Comparison of ENCODE assay signal across 8 cellular contexts in genomic region chr22:24424001-24424900, GRCh38. TPM values are rescaled to one million over a fixed set of nuclear protein-coding genes. Genes with fewer than 3 reads are reported as not detected.
A peak's percentile ranks its signal among the peaks of the same experiment; 100 is the strongest.
DNase-seq lines count a peak whose midpoint lies in the region; ATAC-seq, FAIRE-seq and TF ChIP-seq lines count a peak whose summit lies in the region.

No MANE protein-coding gene starts in this region.

- TF ChIP-seq CTCF in WI38 (IDR thresholded peaks at IDR 0.05; ENCODE audit: low read depth, low read length) (no peak), type B pancreatic cell (conservative IDR thresholded peaks at IDR 0.05) (no peak)

- no peak for ATAC-seq in HG03097 (IDR thresholded peaks at IDR 0.05; ENCODE audit: low FRiP score, unreplicated experiment)

- FAIRE-seq in GM12892 (lab: Jason Lieb, UNC): peak; percentile 77

- no peaks in the 10 kb centered on the region for H3K9me3 Mint-ChIP-seq in type B pancreatic cell

- DNase-seq in GM12892 (ENCODE audit: insufficient read length) (peak; percentile 54), dermis blood vessel endothelial cell (peak; percentile 34), type B pancreatic cell (ENCODE audit: extremely low spot score, unreplicated experiment) (no peak), posterior cingulate gyrus (no peak), NCI-H2171 (lab: John Stamatoyannopoulos, UW) (no peak)

- peaks cover 32% of the 10 kb centered on the region for H3K27me3 Mint-ChIP-seq in type B pancreatic cell

- peak overlapping the region; percentile 80 for H3K4me3 Mint-ChIP-seq in type B pancreatic cell

- H3K27ac Mint-ChIP-seq in type B pancreatic cell: no peak overlapping the region

- peaks cover 53% of the 10 kb centered on the region for H3K27me3 ChIP-seq in mucosa of stomach (ENCODE audit: control insufficient read depth, insufficient read depth, low read length)

- TF ChIP-seq POLR2A in GM12892 (IDR thresholded peaks at IDR 0.05; ENCODE audit: low read depth, low read length): no peak

- no peaks in the 10 kb centered on the region for H3K36me3 ChIP-seq in mucosa of stomach (ENCODE audit: control insufficient read depth, insufficient read depth, low read length)

- no peaks in the 10 kb centered on the region for H3K4me1 ChIP-seq in mucosa of stomach (ENCODE audit: control insufficient read depth, insufficient read depth, low read length)

- H3K4me3 ChIP-seq in WI38 (ENCODE audit: low read depth, low read length) (peak overlapping the region; percentile 54), mucosa of stomach (ENCODE audit: low read length) (no peak overlapping the region)

- H3K9me3 ChIP-seq in mucosa of stomach (ENCODE audit: control insufficient read depth, low read length): no peaks in the 10 kb centered on the region

- intact Hi-C loops in posterior cingulate gyrus (cut with DNase I): no loop called here

- no peaks in the 10 kb centered on the region for H3K36me3 Mint-ChIP-seq in type B pancreatic cell

- H3K4me1 Mint-ChIP-seq in type B pancreatic cell (ENCODE audit: unreplicated experiment): peaks cover 20% of the 10 kb centered on the region

- peak overlapping the region; percentile 8 for H3K9ac ChIP-seq in mucosa of stomach (ENCODE audit: low read length)

RNA-seq across cellular contexts. Expression of gene ADORA2A, which starts 3.1 kb away (rescaled TPM):
- 14.3 TPM for polyA plus RNA-seq in GM12892 (2012; ENCODE audit: missing spikeins)
- total RNA-seq in dermis blood vessel endothelial cell (11.4 and 16.2 TPM in 2 replicates), type B pancreatic cell (ENCODE audit: low replicate concordance) (7.2 and 19.2 TPM in 2 replicates)

Comparison
In these comparisons a context has a peak if more than half of its experiments do, and no peak if none do; other contexts are left out.
1. DNase-seq: peak in GM12892 (single experiment) and dermis blood vessel endothelial cell (single experiment); none in type B pancreatic cell (single experiment), posterior cingulate gyrus (0 of 10) and NCI-H2171 (single experiment).